ENCODE assay signal across 15 cellular contexts in the genomic region with DNA sequence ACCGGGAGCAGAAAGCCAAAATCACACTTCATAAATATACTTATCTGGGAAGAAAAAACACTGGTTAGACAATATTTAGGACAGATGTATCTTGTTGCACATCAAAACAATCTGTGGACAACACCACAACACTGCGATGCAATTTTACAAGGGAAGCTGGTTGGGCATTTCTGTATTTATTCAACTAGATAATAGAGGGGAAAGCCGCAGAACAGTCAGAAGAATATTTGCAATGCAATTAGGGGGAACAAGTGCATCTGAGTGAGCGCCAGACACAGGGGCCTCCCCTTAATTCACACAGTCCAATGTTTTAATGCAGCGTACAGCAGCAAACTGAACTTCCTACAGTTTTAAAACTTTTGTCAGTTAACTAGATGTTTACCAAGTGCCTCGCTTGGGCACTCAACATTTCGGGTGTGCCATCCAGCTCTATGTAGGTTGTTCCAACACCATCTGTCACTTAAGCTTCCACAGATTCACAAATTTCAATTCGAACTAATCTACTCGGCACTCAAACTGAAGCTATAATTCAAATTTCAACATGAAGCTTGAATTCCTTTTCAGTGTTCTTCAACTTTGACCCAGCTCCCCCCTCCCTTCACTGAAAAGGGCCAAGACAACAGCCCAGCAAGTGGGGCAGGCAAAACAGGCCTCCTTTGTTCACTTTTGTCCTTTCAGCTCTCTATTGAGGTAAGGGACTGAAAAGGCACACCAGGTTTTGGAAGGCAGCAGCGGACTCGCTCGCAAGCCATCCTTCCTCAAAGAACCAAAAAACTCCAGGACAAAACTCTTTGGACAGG. TPM values are rescaled to one million over a fixed set of nuclear protein-coding genes. Genes with fewer than 3 reads are reported as not detected.
DNase-seq lines count a peak whose midpoint lies in the region; ATAC-seq, FAIRE-seq and TF ChIP-seq lines count a peak whose summit lies in the region.
"Had no signal": no experiment of that assay in that cellular context is flagged by ENCODE, and none has a peak within 500 bp of the region (broad histone marks: within the 10 kb centered on the region; RNA-seq: fewer than 3 reads in every experiment).

No MANE protein-coding gene starts in this region.

- peak; percentile 74 for FAIRE-seq in H1 (lab: Jason Lieb, UNC)

- H3K9me3 Mint-ChIP-seq in stimulated activated effector memory CD8-positive, alpha-beta T cell treated with anti-CD3 and anti-CD28 coated beads, Interleukin-12 subunit alpha, Interleukin-12 subunit beta, amount 100 ng/mL, for 72 hours, result no peaks in the 10 kb centered on the region
- H3K9me3 Mint-ChIP-seq in activated T-helper 2 cell treated with anti-CD3 and anti-CD28 coated beads, Interferon-gamma antibody, Interleukin-2, Interleukin-4, amounts not matched to agents 10 μg/mL and 5 μg/mL and 100 μg/mL, durations not matched to agents 14 hours and 24 hours and 36 hours, result no peaks in the 10 kb centered on the region
- H3K9me3 Mint-ChIP-seq: activated T-cell treated with anti-CD3 and anti-CD28 coated beads, Interleukin-2, amount 50 U/mL, for 72 hours; natural killer cell had no signal

- H2BK20ac ChIP-seq in H1 (ENCODE audit: low read length), result no peak overlapping the region

- no peak for TF ChIP-seq RAD21 in H1 (IDR thresholded peaks at IDR 0.05 in 1 of 2, conservative IDR thresholded peaks at IDR 0.05 in 1 of 2; ENCODE audit: low read depth in 2 of 2, low read length in 2 of 2)

- H3K9ac ChIP-seq in H1 (replicated peaks in 1 of 4; ENCODE audit: extremely low read depth in 1 of 4, low read depth in 3 of 4, low read length in 3 of 4), result no peak overlapping the region
- H3K9ac ChIP-seq in smooth muscle cell (ENCODE audit: low read depth), result no peak overlapping the region
- H3K9ac ChIP-seq: GM23248 had no signal

- no peak overlapping the region for H4K8ac ChIP-seq in H1 (ENCODE audit: extremely low read depth, insufficient read depth, low read length)

- H3K27ac Mint-ChIP-seq in stimulated activated effector memory CD8-positive, alpha-beta T cell treated with anti-CD3 and anti-CD28 coated beads, Interleukin-12 subunit alpha, Interleukin-12 subunit beta, amount 100 ng/mL, for 72 hours, result no peak overlapping the region
- H3K27ac Mint-ChIP-seq in activated T-helper 2 cell treated with anti-CD3 and anti-CD28 coated beads, Interferon-gamma antibody, Interleukin-2, Interleukin-4, amounts not matched to agents 10 μg/mL and 5 μg/mL and 100 μg/mL, durations not matched to agents 14 hours and 24 hours and 36 hours, result no peak overlapping the region
- H3K27ac Mint-ChIP-seq: activated T-cell treated with anti-CD3 and anti-CD28 coated beads, Interleukin-2, amount 50 U/mL, for 72 hours; natural killer cell had no signal

- H3K79me2 ChIP-seq in H1 (ENCODE audit: control insufficient read depth in 1 of 2, insufficient read depth in 2 of 2, low read length in 2 of 2) (no peaks in the 10 kb centered on the region), smooth muscle cell (ENCODE audit: low read depth) (no peaks in the 10 kb centered on the region)

- CTCF ChIA-PET in H1 (lab: Charles Lee; ENCODE audit: partially characterized antibody), result interaction anchor here (0.6 to 1.5 kb wide), 9 partner anchors 10 to 270 kb away, joined by 3 to 5 read pairs (median 3); no protein-coding TSS in a partner anchor

- intact Hi-C loops in activated T-helper 2 cell treated with anti-CD3 and anti-CD28 coated beads, Interferon-gamma antibody, Interleukin-2, Interleukin-4, amounts not matched to agents 10 μg/mL and 5 μg/mL and 100 μg/mL, durations not matched to agents 14 hours and 24 hours and 36 hours (cut with micrococcal nuclease), result no loop called here

- H2AFZ ChIP-seq in H1 (ENCODE audit: low read length) (peak overlapping the region; percentile 45; the same call in 1 of the 2 replicates), smooth muscle cell (ENCODE audit: low read depth) (no peak overlapping the region)
- H2AFZ ChIP-seq: GM23248 had no signal

- H3K56ac ChIP-seq in H1 (replicated peaks; ENCODE audit: insufficient read length, low read depth, low read length), result no peak overlapping the region

- no peak overlapping the region for H3K4ac ChIP-seq in H1 (replicated peaks; ENCODE audit: insufficient read length, low read depth, low read length)

- no peak overlapping the region for H2BK15ac ChIP-seq in H1 (ENCODE audit: low read length)

- H2BK120ac ChIP-seq in H1 (replicated peaks; ENCODE audit: low read depth, low read length), result no peak overlapping the region

- H4K20me1 ChIP-seq in H1 (replicated peaks in 1 of 2; ENCODE audit: control insufficient read depth in 1 of 2, insufficient read depth in 2 of 2, low read length in 2 of 2) (peaks cover 0 to 1% of the 10 kb centered on the region in 2 experiments), smooth muscle cell (ENCODE audit: low read depth) (no peaks in the 10 kb centered on the region)

- H3K27me3 ChIP-seq in H7 (ENCODE audit: control insufficient read depth, insufficient read depth, low read length), result peaks cover 7% of the 10 kb centered on the region
- H3K27me3 ChIP-seq in H1 (replicated peaks in 1 of 4; ENCODE audit: control insufficient read depth in 3 of 4, extremely low read depth in 1 of 4, insufficient read depth in 3 of 4, low read length in 3 of 4), result peaks cover 0 to 8% (median 4%) of the 10 kb centered on the region in 4 experiments; a peak in 4 of 7 replicates
- peaks cover 37% of the 10 kb centered on the region for H3K27me3 ChIP-seq in smooth muscle cell (ENCODE audit: low read depth)
- H3K27me3 ChIP-seq: breast epithelium had no signal

- H3K4me2 ChIP-seq in H1 (ENCODE audit: insufficient read depth in 1 of 2, low read depth in 2 of 2, low read length in 2 of 2) (peak overlapping the region; percentile 26 to 55; a peak in 2 of 4 replicates), smooth muscle cell (no peak overlapping the region)

- no peaks in the 10 kb centered on the region for H3K36me3 Mint-ChIP-seq in stimulated activated effector memory CD8-positive, alpha-beta T cell treated with anti-CD3 and anti-CD28 coated beads, Interleukin-12 subunit alpha, Interleukin-12 subunit beta, amount 100 ng/mL, for 72 hours
- H3K36me3 Mint-ChIP-seq in activated T-helper 2 cell treated with anti-CD3 and anti-CD28 coated beads, Interferon-gamma antibody, Interleukin-2, Interleukin-4, amounts not matched to agents 10 μg/mL and 5 μg/mL and 100 μg/mL, durations not matched to agents 14 hours and 24 hours and 36 hours (ENCODE audit: low read depth), result no peaks in the 10 kb centered on the region
- H3K36me3 Mint-ChIP-seq: natural killer cell had no signal

- no peak overlapping the region for H3K23ac ChIP-seq in H1 (ENCODE audit: insufficient read length)

- 62% methylated on average over 12 of the region's 12 CpGs; no CpG with 5 or more reads in 1 of the 2 experiments for WGBS in H1 (ENCODE audit: extremely low coverage in 1 of 2, insufficient coverage in 1 of 2, insufficient read length in 1 of 2, insufficient replicate concordance in 2 of 2, low coverage in 1 of 2, low lambda C conversion rate in 2 of 2, missing lambda C conversion rate in 1 of 2), 2 experiments
- 92% methylated on average over 12 of the region's 12 CpGs for WGBS in smooth muscle cell (ENCODE audit: low lambda C conversion rate)

- H3K9me3 ChIP-seq in H1 (ENCODE audit: insufficient read depth in 2 of 2, low read depth in 1 of 2, low read length in 1 of 2) (no peaks in the 10 kb centered on the region), smooth muscle cell (replicated peaks; ENCODE audit: low read depth) (no peaks in the 10 kb centered on the region)
- H3K9me3 ChIP-seq: breast epithelium, SJSA1 had no signal

- H3K27me3 Mint-ChIP-seq in activated T-helper 2 cell treated with anti-CD3 and anti-CD28 coated beads, Interferon-gamma antibody, Interleukin-2, Interleukin-4, amounts not matched to agents 10 μg/mL and 5 μg/mL and 100 μg/mL, durations not matched to agents 14 hours and 24 hours and 36 hours (ENCODE audit: low read depth), result peaks cover 35% of the 10 kb centered on the region

- no peak overlapping the region for H4K5ac ChIP-seq in H1 (ENCODE audit: insufficient read length, low read depth, low read length)

- no peak overlapping the region for H2AK5ac ChIP-seq in H1 (ENCODE audit: low read depth, low read length)

- no peak overlapping the region for H3K27ac ChIP-seq in H1 (ENCODE audit: low read depth, low read length)
- H3K27ac ChIP-seq in smooth muscle cell (ENCODE audit: low read depth), result no peak overlapping the region
- H3K27ac ChIP-seq: breast epithelium, GM23248, SJSA1 had no signal

- POLR2A ChIA-PET in H1 (lab: Charles Lee; ENCODE audit: partially characterized antibody), result no interaction called here

- no peaks in the 10 kb centered on the region for H3K79me1 ChIP-seq in H1 (ENCODE audit: low read depth, low read length)

- no peak for TF ChIP-seq EP300 in H1 (IDR thresholded peaks at IDR 0.05; ENCODE audit: borderline replicate concordance in 1 of 2, low read depth in 2 of 2, low read length in 2 of 2)

- no peak overlapping the region for H2BK5ac ChIP-seq in H1 (ENCODE audit: low read depth, low read length)

- H3K4me1 ChIP-seq in H1 (replicated peaks in 1 of 4; ENCODE audit: control insufficient read depth in 3 of 4, insufficient read depth in 4 of 4, low read length in 3 of 4), result peaks cover 5 to 10% (median 9%) of the 10 kb centered on the region in 4 experiments; a peak in 4 of 7 replicates
- H3K4me1 ChIP-seq in smooth muscle cell (ENCODE audit: low read depth), result peaks cover 13% of the 10 kb centered on the region
- H3K4me1 ChIP-seq: breast epithelium, SJSA1 had no signal

- H3K4me1 Mint-ChIP-seq in stimulated activated effector memory CD8-positive, alpha-beta T cell treated with anti-CD3 and anti-CD28 coated beads, Interleukin-12 subunit alpha, Interleukin-12 subunit beta, amount 100 ng/mL, for 72 hours, result no peaks in the 10 kb centered on the region
- no peaks in the 10 kb centered on the region for H3K4me1 Mint-ChIP-seq in activated T-helper 2 cell treated with anti-CD3 and anti-CD28 coated beads, Interferon-gamma antibody, Interleukin-2, Interleukin-4, amounts not matched to agents 10 μg/mL and 5 μg/mL and 100 μg/mL, durations not matched to agents 14 hours and 24 hours and 36 hours (ENCODE audit: low read depth)
- H3K4me1 Mint-ChIP-seq: natural killer cell had no signal

- no peak for ATAC-seq in stimulated activated effector memory CD8-positive, alpha-beta T cell treated with anti-CD3 and anti-CD28 coated beads, Interleukin-12 subunit alpha, Interleukin-12 subunit beta, amount 100 ng/mL, for 72 hours
- ATAC-seq: activated CD4-positive, CD25-positive, alpha-beta regulatory T cell treated with anti-CD3 and anti-CD28 coated beads, Interleukin-2, amount 50 U/mL, for 24 hours; activated T-cell treated with anti-CD3 and anti-CD28 coated beads, Interleukin-2, amount 50 U/mL, for 72 hours; natural killer cell had no signal

- H3F3A ChIP-seq in smooth muscle cell (ENCODE audit: low read depth), result no peaks in the 10 kb centered on the region

- TF ChIP-seq CTCF in H1 (IDR thresholded peaks at IDR 0.05; ENCODE audit: control extremely low read depth in 1 of 3, insufficient read depth in 1 of 3, low read depth in 1 of 3, low read length in 3 of 3) (no peak), smooth muscle cell (IDR thresholded peaks at IDR 0.05; ENCODE audit: borderline replicate concordance, insufficient read depth, poor library complexity, severe bottlenecking) (no peak)

- no peak overlapping the region for H2BK12ac ChIP-seq in H1 (ENCODE audit: low read depth, low read length)

- H3K36me3 ChIP-seq in H7 (replicated peaks; ENCODE audit: control insufficient read depth, insufficient read depth, low read length), result no peaks in the 10 kb centered on the region
- no peaks in the 10 kb centered on the region for H3K36me3 ChIP-seq in H1 (ENCODE audit: control insufficient read depth in 2 of 4, insufficient read depth in 4 of 4, low read length in 3 of 4)
- H3K36me3 ChIP-seq in smooth muscle cell (ENCODE audit: low read depth), result no peaks in the 10 kb centered on the region
- H3K36me3 ChIP-seq: breast epithelium, SJSA1 had no signal

- no peak overlapping the region for H3K4me3 ChIP-seq in H7 (ENCODE audit: insufficient read depth, low read depth, low read length)
- H3K4me3 ChIP-seq in H1 (ENCODE audit: extremely low read depth in 1 of 4, insufficient read depth in 2 of 4, low read depth in 3 of 4, low read length in 4 of 4), result peak overlapping the region in 1 of 4 experiments; percentile 33; a peak in 1 of 8 replicates
- H3K4me3 ChIP-seq in smooth muscle cell, result no peak overlapping the region
- H3K4me3 ChIP-seq: breast epithelium, GM23248, SJSA1 had no signal

- H4K91ac ChIP-seq in H1 (replicated peaks; ENCODE audit: insufficient read length, low read length), result no peak overlapping the region

- TF ChIP-seq POLR2A in H1 (IDR thresholded peaks at IDR 0.05; ENCODE audit: control extremely low read depth in 1 of 2, low read depth in 2 of 2, low read length in 2 of 2), result no peak

- no peak overlapping the region for H3K4me3 Mint-ChIP-seq in stimulated activated effector memory CD8-positive, alpha-beta T cell treated with anti-CD3 and anti-CD28 coated beads, Interleukin-12 subunit alpha, Interleukin-12 subunit beta, amount 100 ng/mL, for 72 hours
- no peak overlapping the region for H3K4me3 Mint-ChIP-seq in activated T-helper 2 cell treated with anti-CD3 and anti-CD28 coated beads, Interferon-gamma antibody, Interleukin-2, Interleukin-4, amounts not matched to agents 10 μg/mL and 5 μg/mL and 100 μg/mL, durations not matched to agents 14 hours and 24 hours and 36 hours (ENCODE audit: low read depth)
- H3K4me3 Mint-ChIP-seq: activated T-cell treated with anti-CD3 and anti-CD28 coated beads, Interleukin-2, amount 50 U/mL, for 72 hours; natural killer cell had no signal

- H3K18ac ChIP-seq in H1 (ENCODE audit: extremely low read depth, low read length), result no peak overlapping the region; the same call in 1 of the 2 replicates

- DNase-seq in Ammon's horn (ENCODE audit: low spot score), result peak; percentile 54
- peak; percentile 41 for DNase-seq in H7
- peak; percentile 83 for DNase-seq in NCI-H2227 treated with DMSO at 0.1 percent for 48 hours (lab: John Stamatoyannopoulos, UW)
- DNase-seq in H1 (ENCODE audit: low read depth in 1 of 2, low spot score in 2 of 2), result no peak
- DNase-seq in stimulated activated effector memory CD8-positive, alpha-beta T cell treated with anti-CD3 and anti-CD28 coated beads, Interleukin-12 subunit alpha, Interleukin-12 subunit beta, amount 100 ng/mL, for 72 hours (ENCODE audit: low spot score in 2 of 2), result no peak
- DNase-seq in activated T-helper 2 cell treated with anti-CD3 and anti-CD28 coated beads, Interferon-gamma antibody, Interleukin-2, Interleukin-4, amounts not matched to agents 10 μg/mL and 5 μg/mL and 100 μg/mL, durations not matched to agents 14 hours and 24 hours and 36 hours (ENCODE audit: low spot score), result no peak
- DNase-seq in NCI-H187 (lab: John Stamatoyannopoulos, UW), result no peak
- DNase-seq in smooth muscle cell (lab: John Stamatoyannopoulos, UW; ENCODE audit: unreplicated experiment), result no peak
- DNase-seq: activated T-cell treated with anti-CD3 and anti-CD28 coated beads, Interleukin-2, amount 50 U/mL, for 72 hours; GDM1; GM23248; natural killer cell had no signal

- H3K23me2 ChIP-seq in H1 (ENCODE audit: low read depth, low read length), result no peaks in the 10 kb centered on the region

- no peak overlapping the region for H3K14ac ChIP-seq in H1 (ENCODE audit: insufficient read length)

RNA-seq across cellular contexts. Expression of gene NRCAM, which starts 7.3 kb away (rescaled TPM):
- total RNA-seq in H7 (2014; rRNA removed; shearing (Covaris generic)), result 0.38 and 1.8 TPM in 2 replicates
- 3.8 and 4.3 TPM in 2 replicates for total RNA-seq in H1 (2021; fragmentation: NEBNext Ultra II Directional; extraction: Animal tissue kit (Norgen Biotek cat#: 25700))
- polyA plus RNA-seq in H1 (2011; rRNA removed) (2.2 and 2.7 TPM in 2 replicates), smooth muscle cell (0.30 TPM in 1 of 2 replicates, not detected in the other)
- polyA plus RNA-seq in H1 (2011; cell fraction: cytosol; rRNA removed), result 3.4 TPM
- polyA plus RNA-seq in H1 (2011; cell fraction: nucleus; rRNA removed), result 3.3 TPM
- 1.9 to 3.0 TPM (median 2.5 TPM) in 4 replicates for polyA plus RNA-seq in H1 (2012, experiment 1 of 2)
- polyA plus RNA-seq in H1 (2012, experiment 2 of 2), result 0.13 TPM
- 3.6 TPM for polyA plus RNA-seq in H1 (2013, experiment 1 of 2)
- polyA plus RNA-seq in H1 (2013, experiment 2 of 2), result 3.7 TPM
- 10.2 and 11.9 TPM in 2 replicates for polyA minus RNA-seq in H1 (2011; rRNA and poly(A)+ RNA removed)
- polyA minus RNA-seq in H1 (2011; cell fraction: cytosol; rRNA and poly(A)+ RNA removed), result 10.3 TPM
- polyA minus RNA-seq in H1 (2011; cell fraction: nucleus; rRNA and poly(A)+ RNA removed), result 15.2 TPM
- 0.05 TPM in 1 of 2 replicates, not detected in the other for total RNA-seq in activated T-helper 2 cell treated with anti-CD3 and anti-CD28 coated beads, Interferon-gamma antibody, Interleukin-2, Interleukin-4, amounts not matched to agents 10 μg/mL and 5 μg/mL and 100 μg/mL, durations not matched to agents 14 hours and 24 hours and 36 hours
- 0.22 and 0.49 TPM in 2 replicates for total RNA-seq in smooth muscle cell
- total RNA-seq: SJSA1 had no signal

Comparison
In these comparisons a context has a peak if more than half of its experiments do, and no peak if none do; other contexts are left out.
1. DNase-seq: peak in Ammon's horn (single experiment), H7 (single experiment) and NCI-H2227 treated with DMSO at 0.1 percent for 48 hours (single experiment); none in H1 (0 of 2), stimulated activated effector memory CD8-positive, alpha-beta T cell treated with anti-CD3 and anti-CD28 coated beads, Interleukin-12 subunit alpha, Interleukin-12 subunit beta, amount 100 ng/mL, for 72 hours (0 of 2), activated T-helper 2 cell treated with anti-CD3 and anti-CD28 coated beads, Interferon-gamma antibody, Interleukin-2, Interleukin-4, amounts not matched to agents 10 μg/mL and 5 μg/mL and 100 μg/mL, durations not matched to agents 14 hours and 24 hours and 36 hours (single experiment), NCI-H187 (0 of 2) and smooth muscle cell (single experiment).